In the genomic region with DNA sequence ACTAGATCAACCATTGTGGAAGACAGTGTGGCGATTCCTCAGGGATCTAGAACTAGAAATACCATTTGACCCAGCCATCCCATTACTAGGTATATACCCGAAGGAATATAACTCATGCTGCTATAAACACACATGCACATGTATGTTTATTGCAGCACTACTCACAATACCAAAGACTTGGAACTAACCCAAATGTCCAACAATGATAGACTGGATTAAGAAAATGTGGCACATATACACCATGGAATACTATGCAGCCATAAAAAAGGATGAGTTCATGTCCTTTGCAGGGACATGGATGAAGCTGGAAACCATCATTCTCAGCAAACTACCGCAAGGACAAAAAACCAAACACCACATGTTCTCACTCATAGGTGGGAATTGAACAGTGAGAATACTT, we compare ENCODE assay signal across 11 cellular contexts. TPM values are rescaled to one million over a fixed set of nuclear protein-coding genes. Genes with fewer than 3 reads are reported as not detected.
"Had no signal": no experiment of that assay in that cellular context is flagged by ENCODE, and none has a peak within 500 bp of the region (broad histone marks: within the 10 kb centered on the region; RNA-seq: fewer than 3 reads in every experiment).

No MANE protein-coding gene starts in this region.

RNA-seq across cellular contexts. Expression of a gene that starts 42.9 kb away (rescaled TPM):
- total RNA-seq: activated CD4-positive, alpha-beta memory T cell treated with anti-CD3 and anti-CD28 coated beads for 36 hours; activated CD4-positive, alpha-beta memory T cell treated with anti-CD3 and anti-CD28 coated beads, Interleukin-2, amount 10 ng/mL, durations not matched to agents 7 days and 5 days; activated CD4-positive, alpha-beta T cell treated with anti-CD3 and anti-CD28 coated beads for 36 hours; activated CD4-positive, alpha-beta T cell treated with anti-CD3 and anti-CD28 coated beads, Interleukin-2, amount 10 ng/mL, durations not matched to agents 24 days and 14 days; activated CD4-positive, alpha-beta T cell treated with anti-CD3 and anti-CD28 coated beads, Interleukin-2, amount 10 ng/mL, durations not matched to agents 7 days and 5 days; activated CD8-positive, alpha-beta memory T cell treated with anti-CD3 and anti-CD28 coated beads, Interleukin-2, amount 10 ng/mL, durations not matched to agents 7 days and 5 days; activated CD8-positive, alpha-beta T cell treated with anti-CD3 and anti-CD28 coated beads for 36 hours; activated CD8-positive, alpha-beta T cell treated with anti-CD3 and anti-CD28 coated beads, Interleukin-2, amount 10 ng/mL, durations not matched to agents 7 days and 5 days; T-helper 1 cell treated with Interleukin-12 subunit alpha and Interleukin-12 subunit beta and Interleukin-4 antibody, amounts not matched to agents 30 ng/mL and 1 ng/mL, for 36 hours; T-helper 17 cell; T-helper 2 cell treated with Interferon-gamma antibody and Interleukin-4, amounts not matched to agents 100 ng/mL and 5 ng/mL, for 36 hours had no signal
